In genomic region chr2:200713003-200713703, GRCh38 we compare ENCODE assay signal across 8 cellular contexts.
DNase-seq lines count a peak whose midpoint lies in the region; ATAC-seq and TF ChIP-seq lines count a peak whose summit lies in the region.

No MANE protein-coding gene starts in this region.

- H3K79me2 ChIP-seq in HCT116 (ENCODE audit: insufficient read depth, low read length) = no peaks in the 10 kb centered on the region
- H3K79me2 ChIP-seq in MM.1S (ENCODE audit: low read length) = no peaks in the 10 kb centered on the region

- POLR2A ChIA-PET in HCT116 (lab: Charles Lee) = interaction anchor here (0.6 to 1.7 kb wide), 11 partner anchors 9 to 176 kb away, joined by 3 to 7 read pairs (median 3); partner anchors contain the start of genes CLK1, NIF3L1 and PPIL3

- no peaks in the 10 kb centered on the region for H3K9me3 ChIP-seq in HCT116 (ENCODE audit: control insufficient read depth in 1 of 2, insufficient read depth in 1 of 2, low read depth in 1 of 2, low read length in 2 of 2)
- no peaks in the 10 kb centered on the region for H3K9me3 ChIP-seq in MM.1S (replicated peaks; ENCODE audit: insufficient read depth, low read length)
- no peaks in the 10 kb centered on the region for H3K9me3 ChIP-seq in SJCRH30 (replicated peaks)
- no peaks in the 10 kb centered on the region for H3K9me3 ChIP-seq in gastroesophageal sphincter
- no peaks in the 10 kb centered on the region for H3K9me3 ChIP-seq in neuronal stem cell (replicated peaks in 1 of 2; ENCODE audit: control insufficient read depth in 2 of 2, insufficient read depth in 1 of 2, low read depth in 1 of 2, low read length in 2 of 2)
- no peaks in the 10 kb centered on the region for H3K9me3 ChIP-seq in subcutaneous abdominal adipose tissue (ENCODE audit: control insufficient read depth in 5 of 5, low read length in 5 of 5)

- no peak for TF ChIP-seq EP300 in gastroesophageal sphincter (IDR thresholded peaks at IDR 0.05)

- peak overlapping the region; percentile 77 for H3K18ac ChIP-seq in neuronal stem cell (ENCODE audit: low read length)

- H3K27ac ChIP-seq in HCT116 (ENCODE audit: low read depth, low read length) = peak overlapping the region; percentile 71
- H3K27ac ChIP-seq in MM.1S (ENCODE audit: low read length) = peak overlapping the region; percentile 83
- no peak overlapping the region for H3K27ac ChIP-seq in SJCRH30
- peak overlapping the region in 3 of 4 donors; percentile 47 to 71 (median 70) for H3K27ac ChIP-seq in gastroesophageal sphincter
- H3K27ac ChIP-seq in neuronal stem cell (replicated peaks; ENCODE audit: low read length) = no peak overlapping the region
- H3K27ac ChIP-seq in subcutaneous abdominal adipose tissue (ENCODE audit: low read depth, low read length) = peak overlapping the region; percentile 73

- intact Hi-C loops in HCT116 (cut with micrococcal nuclease) = loop anchor here (1.0 to 5.0 kb wide), 7 partner anchors 22 to 464 kb away; partner anchors contain the start of genes BZW1, CLK1, HYCC2 and NDUFB3

- TSS peak; percentile 99 for BruUV-seq in HCT116 (replicated peaks; lab: Mats Ljungman, UMichigan)

- H3K9me2 ChIP-seq in HCT116 (ENCODE audit: insufficient read depth) (no peaks in the 10 kb centered on the region), MM.1S (replicated peaks; ENCODE audit: insufficient read depth, low read length) (no peaks in the 10 kb centered on the region)

- H3K4me1 ChIP-seq in HCT116 (ENCODE audit: control insufficient read depth in 1 of 2, insufficient read depth in 2 of 2, low read length in 2 of 2) (peaks cover 9 to 18% of the 10 kb centered on the region in 2 experiments), MM.1S (ENCODE audit: low read length) (peaks cover 7% of the 10 kb centered on the region), SJCRH30 (no peaks in the 10 kb centered on the region), gastroesophageal sphincter (peaks cover 0 to 8% (median 0%) of the 10 kb centered on the region in 3 donors), neuronal stem cell (ENCODE audit: control insufficient read depth in 2 of 2, insufficient read depth in 1 of 2, low read depth in 1 of 2, low read length in 2 of 2) (peaks cover 0 to 2% of the 10 kb centered on the region in 2 donors), subcutaneous abdominal adipose tissue (ENCODE audit: control insufficient read depth in 5 of 5, insufficient read depth in 5 of 5, low read length in 5 of 5) (peaks cover 2 to 9% (median 7%) of the 10 kb centered on the region in 5 donors)

- no peaks in the 10 kb centered on the region for H3K79me1 ChIP-seq in neuronal stem cell (ENCODE audit: low read depth, low read length)

- H3K36me3 ChIP-seq in HCT116 (ENCODE audit: control insufficient read depth in 1 of 2, insufficient read depth in 2 of 2, low read length in 2 of 2) (no peaks in the 10 kb centered on the region), MM.1S (replicated peaks; ENCODE audit: insufficient read depth, low read length) (no peaks in the 10 kb centered on the region), SJCRH30 (no peaks in the 10 kb centered on the region), gastroesophageal sphincter (no peaks in the 10 kb centered on the region), neuronal stem cell (replicated peaks in 1 of 2; ENCODE audit: control insufficient read depth in 2 of 2, insufficient read depth in 2 of 2, low read length in 2 of 2) (no peaks in the 10 kb centered on the region), subcutaneous abdominal adipose tissue (ENCODE audit: control insufficient read depth in 5 of 5, insufficient read depth in 5 of 5, low read length in 5 of 5) (no peaks in the 10 kb centered on the region)

- no peak overlapping the region for H2BK5ac ChIP-seq in neuronal stem cell (ENCODE audit: low read length)

- H2BK15ac ChIP-seq in neuronal stem cell (ENCODE audit: low read length) = no peak overlapping the region

- H2AK5ac ChIP-seq in neuronal stem cell (ENCODE audit: low read depth, low read length) = no peak overlapping the region

- H3K9ac ChIP-seq in HCT116 (ENCODE audit: low read length) = peak overlapping the region; percentile 54
- peak overlapping the region; percentile 70 for H3K9ac ChIP-seq in MM.1S (ENCODE audit: low read length)
- no peak overlapping the region for H3K9ac ChIP-seq in neuronal stem cell (ENCODE audit: low read depth, low read length, poor library complexity)
- peak overlapping the region in 4 of 5 donors; percentile 27 to 72 (median 64) for H3K9ac ChIP-seq in subcutaneous abdominal adipose tissue (ENCODE audit: low read length in 5 of 5)

- no peak overlapping the region for H4K8ac ChIP-seq in neuronal stem cell (ENCODE audit: low read depth, low read length)

- H4K20me1 ChIP-seq in HCT116 (ENCODE audit: insufficient read depth) (no peaks in the 10 kb centered on the region), MM.1S (ENCODE audit: insufficient read depth, low read length) (no peaks in the 10 kb centered on the region)

- no peaks in the 10 kb centered on the region for H3K27me3 ChIP-seq in HCT116 (ENCODE audit: insufficient read depth, low read length)
- no peaks in the 10 kb centered on the region for H3K27me3 ChIP-seq in MM.1S (replicated peaks; ENCODE audit: insufficient read depth, low read length)
- no peaks in the 10 kb centered on the region for H3K27me3 ChIP-seq in SJCRH30
- H3K27me3 ChIP-seq in gastroesophageal sphincter = no peaks in the 10 kb centered on the region
- H3K27me3 ChIP-seq in neuronal stem cell (ENCODE audit: control insufficient read depth in 3 of 3, insufficient read depth in 3 of 3, low read depth in 1 of 3, low read length in 3 of 3) = peaks cover 0 to 8% (median 0%) of the 10 kb centered on the region in 3 experiments
- no peaks in the 10 kb centered on the region for H3K27me3 ChIP-seq in subcutaneous abdominal adipose tissue (ENCODE audit: control insufficient read depth in 5 of 5, insufficient read depth in 4 of 5, low read length in 5 of 5)

- no peaks in the 10 kb centered on the region for H3F3A ChIP-seq in MM.1S (ENCODE audit: insufficient read depth, low read length)

- H3K4me2 ChIP-seq in HCT116 (ENCODE audit: low read length) (peak overlapping the region; percentile 64), MM.1S (ENCODE audit: low read depth, low read length) (peak overlapping the region; percentile 77), neuronal stem cell (ENCODE audit: insufficient read depth, low read length, poor library complexity, severe bottlenecking) (peak overlapping the region; percentile 41)

- CTCF ChIA-PET in HCT116 (lab: Charles Lee) = interaction anchor here (0.6 to 1.8 kb wide), 17 partner anchors 10 to 740 kb away, joined by 3 to 10 read pairs (median 4); partner anchors contain the start of genes NIF3L1 and PPIL3

- no peak overlapping the region for H4K91ac ChIP-seq in neuronal stem cell (ENCODE audit: low read depth, low read length, poor library complexity)

- H3K4me3 ChIP-seq in HCT116 (replicated peaks in 1 of 2; ENCODE audit: low read depth in 1 of 2, low read length in 2 of 2) = peak overlapping the region; percentile 21 to 32
- peak overlapping the region; percentile 32 for H3K4me3 ChIP-seq in MM.1S (ENCODE audit: low read length)
- H3K4me3 ChIP-seq in SJCRH30 = peak overlapping the region; percentile 51
- peak overlapping the region; percentile 21 to 50 for H3K4me3 ChIP-seq in gastroesophageal sphincter
- peak overlapping the region in 1 of 2 donors; percentile 25 for H3K4me3 ChIP-seq in neuronal stem cell (ENCODE audit: low read length in 2 of 2)
- H3K4me3 ChIP-seq in subcutaneous abdominal adipose tissue (ENCODE audit: low read depth in 1 of 5, low read length in 5 of 5) = peak overlapping the region; percentile 52 to 70 (median 57)

- H3K4ac ChIP-seq in neuronal stem cell (ENCODE audit: low read length) = no peak overlapping the region

- ATAC-seq in HCT116 = peak; percentile 99
- peak; percentile 96 for ATAC-seq in gastroesophageal sphincter

- peak; percentile 84 for TF ChIP-seq POLR2A in HCT116 (IDR thresholded peaks at IDR 0.05; ENCODE audit: borderline replicate concordance, extremely low read depth, insufficient read depth, insufficient read length)
- TF ChIP-seq POLR2A in gastroesophageal sphincter (IDR thresholded peaks at IDR 0.05) = peak; percentile 36 to 37

- DNase-seq in GM03348 (ENCODE audit: low spot score) = peak; percentile 87
- peak; percentile 98 for DNase-seq in HCT116 (ENCODE audit: low read depth, low spot score)
- DNase-seq in MM.1S = peak; percentile 99
- peak; percentile 79 to 89 for DNase-seq in SJCRH30
- DNase-seq in activated naive CD4-positive, alpha-beta T cell treated with Interleukin-2 at 50 U/mL for 16 hours = peak; percentile 93
- DNase-seq in neuronal stem cell (ENCODE audit: low spot score) = peak; percentile 70

- TF ChIP-seq CTCF in HCT116 (IDR thresholded peaks at IDR 0.05 in 2 of 3, conservative IDR thresholded peaks at IDR 0.05 in 1 of 3; ENCODE audit: borderline replicate concordance in 1 of 3, insufficient read depth in 1 of 3, low read depth in 2 of 3, low read length in 2 of 3) (peak; percentile 79 to 95 (median 89)), MM.1S (IDR thresholded peaks at IDR 0.05; ENCODE audit: low read length) (peak; percentile 91), gastroesophageal sphincter (IDR thresholded peaks at IDR 0.05) (peak; percentile 54 to 87 (median 74))

- RAD21 ChIA-PET in HCT116 (lab: Charles Lee; ENCODE audit: low non-redundant PET in 1 of 2, low total read pairs in 2 of 2, uncharacterized antibody in 2 of 2, unreplicated experiment in 2 of 2) = interaction anchor here (0.5 to 1.3 kb wide), 4 partner anchors 22 to 194 kb away, joined by 3 to 4 read pairs (median 4); no protein-coding TSS in a partner anchor

- H2BK12ac ChIP-seq in neuronal stem cell (ENCODE audit: low read length) = no peak overlapping the region

- H2BK120ac ChIP-seq in neuronal stem cell (ENCODE audit: low read depth, low read length) = no peak overlapping the region

- H3K14ac ChIP-seq in neuronal stem cell (ENCODE audit: low read length) = no peak overlapping the region

- WGBS in gastroesophageal sphincter (ENCODE audit: low coverage in 1 of 2), 2 donors = 4 to 5% methylated on average over 16 of the region's 17 CpGs
- whole genome bisulfite sequencing in neuronal stem cell (ENCODE audit: extremely low coverage in 2 of 2, insufficient read length in 2 of 2, insufficient replicate concordance in 1 of 2), 2 donors = no CpG with 5 or more reads among the region's 17 CpGs

- H2AFZ ChIP-seq in HCT116 (ENCODE audit: low read depth, low read length, poor library complexity, severe bottlenecking) (peak overlapping the region; percentile 48), MM.1S (ENCODE audit: low read length) (peak overlapping the region; percentile 59), neuronal stem cell (ENCODE audit: low read length) (peak overlapping the region; percentile 83)

- H3K23ac ChIP-seq in neuronal stem cell (ENCODE audit: low read depth, low read length, poor library complexity) = no peak overlapping the region

- peak; percentile 100 for TF ChIP-seq RAD21 in HCT116 (IDR thresholded peaks at IDR 0.05; ENCODE audit: low read depth)

TF ChIP-seq in HCT116, 20 proteins besides CTCF, POLR2A, EP300 and RAD21 (continues in another document):
- TF ChIP-seq CEBPB (IDR thresholded peaks at IDR 0.05; ENCODE audit: low read depth) = peak; percentile 56; the same call in 1 of the 2 replicates
- no peak for TF ChIP-seq ELF1 (IDR thresholded peaks at IDR 0.05; ENCODE audit: borderline replicate concordance, low read depth)
- peak; percentile 95 for TF ChIP-seq SP1 (IDR thresholded peaks at IDR 0.05; ENCODE audit: low read depth)
- 0 out of 2 replicates have a peak, but pooled peaks have one; percentile 17 for TF ChIP-seq ZFX (IDR thresholded peaks at IDR 0.05)

Comparison
In these comparisons a context has a peak if more than half of its experiments do, and no peak if none do; other contexts are left out.
1. H3K27ac ChIP-seq: peak in HCT116 (single experiment), MM.1S (single experiment), gastroesophageal sphincter (3 of 4) and subcutaneous abdominal adipose tissue (single experiment); none in SJCRH30 (single experiment) and neuronal stem cell (single experiment).
2. Peak in every context shown above with its lines, with median percentiles within 50 percentile points of each other: DNase-seq, H2AFZ ChIP-seq, H3K4me2 ChIP-seq and CTCF ChIP-seq.